In genomic region chr11:98003606-98004371, GRCh38 we compare ENCODE assay signal across 15 cellular contexts.
"Had no signal": no experiment of that assay in that cellular context is flagged by ENCODE, and none has a peak within 500 bp of the region (broad histone marks: within the 10 kb centered on the region; RNA-seq: fewer than 3 reads in every experiment).

No MANE protein-coding gene starts in this region.

- H3K4me1 ChIP-seq: upper lobe of right lung had no signal

- H3K36me3 ChIP-seq: brain microvascular endothelial cell, thoracic aorta, upper lobe of right lung had no signal

- H3K9me3 ChIP-seq: thoracic aorta, upper lobe of right lung had no signal

- DNase-seq: activated CD4-positive, CD25-positive, alpha-beta regulatory T cell treated with anti-CD3 and anti-CD28 coated beads, Interleukin-2, amount 50 U/mL, for 72 hours; activated naive CD8-positive, alpha-beta T cell treated with anti-CD3 and anti-CD28 coated beads for 36 hours; brain microvascular endothelial cell; effector CD8-positive, alpha-beta T cell; hypothalamus; kidney glomerular epithelial cell; left ventricle myocardium superior; mesendoderm; occipital lobe; stimulated activated CD4-positive, alpha-beta T cell treated with anti-CD3 and anti-CD28 coated beads, Interleukin-2, amount 100 ng/mL, for 24 hours; upper lobe of right lung had no signal

- H3K4me3 ChIP-seq: thoracic aorta, upper lobe of right lung had no signal

- H3K27me3 ChIP-seq: brain microvascular endothelial cell, upper lobe of right lung had no signal

- H3K27ac ChIP-seq: brain microvascular endothelial cell, epithelial cell of prostate, thoracic aorta, upper lobe of right lung had no signal

- ATAC-seq: left ventricle myocardium superior; natural killer cell treated with Interleukin-12 subunit alpha and Interleukin-12 subunit beta and Interleukin-15 and Interleukin-18, amount 100 ng/mL, for 72 hours; sciatic nerve; upper lobe of right lung had no signal
